ENCODE assay signal across 1 cellular context in the genomic region with DNA sequence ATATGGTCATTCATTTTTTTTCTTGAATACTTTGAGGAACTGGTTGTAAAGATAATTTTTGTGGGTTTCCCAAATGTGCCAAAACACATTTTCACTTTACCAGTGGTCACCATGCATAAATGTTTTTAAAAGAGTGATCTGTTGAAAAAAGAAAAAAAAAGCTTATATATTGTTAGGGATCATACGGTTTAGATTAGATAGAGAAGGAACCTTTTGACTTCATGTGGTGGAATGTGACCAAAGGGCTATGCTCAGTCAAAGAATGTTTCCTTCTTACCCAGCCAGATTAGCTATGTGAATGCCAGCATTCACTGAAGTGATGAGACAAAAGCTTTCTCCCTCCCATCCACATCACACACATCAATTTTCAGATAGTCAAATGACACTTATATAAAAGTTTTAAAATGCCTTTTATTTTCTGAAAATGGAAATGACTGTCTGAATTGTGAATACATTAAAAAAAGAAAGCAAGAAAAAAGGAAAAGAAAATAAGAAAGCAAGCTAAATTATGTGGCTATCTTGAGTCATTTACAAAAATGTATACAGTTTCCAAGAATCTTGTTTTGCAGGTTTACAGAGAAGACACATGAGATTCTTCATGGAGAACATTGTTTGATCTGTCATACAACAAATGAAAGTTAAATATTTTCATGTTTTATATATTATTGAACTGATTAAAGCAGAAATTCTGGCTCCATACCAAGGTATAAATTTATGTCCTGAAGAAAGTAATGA.
TF ChIP-seq lines count a peak whose summit lies in the region.

No MANE protein-coding gene starts in this region.

TF ChIP-seq in endothelial cell of umbilical vein, 7 proteins besides CTCF, POLR2A, EP300 and RAD21:
- TF ChIP-seq FOS (IDR thresholded peaks at IDR 0.05; ENCODE audit: borderline replicate concordance, insufficient read depth, low read length) (no peak), GATA2 (IDR thresholded peaks at IDR 0.05; ENCODE audit: insufficient read depth, insufficient read length, low read depth, low read length) (no peak), MYC (IDR thresholded peaks at IDR 0.05; ENCODE audit: low read depth, low read length) (no peak), POLR2AphosphoS5 (IDR thresholded peaks at IDR 0.05; ENCODE audit: insufficient read depth, low read depth, low read length) (no peak), EZH2 (IDR thresholded peaks at IDR 0.05; ENCODE audit: borderline replicate concordance, low read depth, low read length, severe bottlenecking) (no peak), JUN (IDR thresholded peaks at IDR 0.05; ENCODE audit: borderline replicate concordance, insufficient read depth, insufficient read length, low read depth) (no peak)
- TF ChIP-seq, protein P1, sequence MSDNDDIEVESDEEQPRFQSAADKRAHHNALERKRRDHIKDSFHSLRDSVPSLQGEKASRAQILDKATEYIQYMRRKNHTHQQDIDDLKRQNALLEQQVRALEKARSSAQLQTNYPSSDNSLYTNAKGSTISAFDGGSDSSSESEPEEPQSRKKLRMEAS (IDR thresholded peaks at IDR 0.05; ENCODE audit: insufficient read depth, insufficient read length): no peak
